ENCODE assay signal across 11 cellular contexts in the genomic region with DNA sequence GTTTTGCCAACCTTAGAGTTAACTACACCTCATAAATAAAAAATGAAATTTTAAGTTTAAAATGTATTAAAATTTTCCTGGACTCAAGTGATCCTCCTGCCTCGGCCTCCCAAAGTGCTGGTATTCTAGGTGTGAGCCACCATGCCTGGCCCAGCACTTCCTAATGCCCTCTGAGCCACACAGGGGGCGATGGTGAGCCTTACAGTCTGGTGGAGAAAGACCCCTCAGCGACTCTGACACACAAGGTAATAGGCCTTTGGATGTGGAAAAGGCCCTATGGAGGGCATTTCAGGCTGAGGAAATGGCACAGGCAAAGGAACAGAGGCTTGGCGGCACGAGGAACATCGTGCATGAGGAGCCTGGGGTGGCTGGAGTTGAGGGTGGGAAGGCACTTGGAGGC. TPM values are rescaled to one million over a fixed set of nuclear protein-coding genes. Genes with fewer than 3 reads are reported as not detected.
A peak's percentile ranks its signal among the peaks of the same experiment; 100 is the strongest.
DNase-seq lines count a peak whose midpoint lies in the region; ATAC-seq and TF ChIP-seq lines count a peak whose summit lies in the region.
"Had no signal": no experiment of that assay in that cellular context is flagged by ENCODE, and none has a peak within 500 bp of the region (broad histone marks: within the 10 kb centered on the region; RNA-seq: fewer than 3 reads in every experiment).

No MANE protein-coding gene starts in this region.

- H3K9ac ChIP-seq in mammary epithelial cell (ENCODE audit: insufficient read depth, low read length): no peak overlapping the region

- WGBS in mammary epithelial cell (ENCODE audit: low coverage, missing lambda C conversion rate): 85% methylated on average over 5 of the region's 6 CpGs

- in situ Hi-C loops in mammary epithelial cell (cut with MboI; ENCODE audit: low sequenced_read_pairs in 2 of 2): no loop called here

- H3K9me3 Mint-ChIP-seq in activated T-cell treated with anti-CD3 and anti-CD28 coated beads, Interleukin-2, amount 50 U/mL, for 4 hours: no peaks in the 10 kb centered on the region
- H3K9me3 Mint-ChIP-seq in T-helper 2 cell treated with Interferon-gamma antibody and Interleukin-4, amounts not matched to agents 5 μg/mL and 100 μg/mL, for 36 hours: no peaks in the 10 kb centered on the region
- H3K9me3 Mint-ChIP-seq: memory B cell had no signal

- no peak overlapping the region for H3K4me3 Mint-ChIP-seq in activated T-cell treated with anti-CD3 and anti-CD28 coated beads, Interleukin-2, amount 50 U/mL, for 4 hours
- no peak overlapping the region for H3K4me3 Mint-ChIP-seq in T-helper 2 cell treated with Interferon-gamma antibody and Interleukin-4, amounts not matched to agents 5 μg/mL and 100 μg/mL, for 36 hours
- H3K4me3 Mint-ChIP-seq: memory B cell had no signal

- H3K27me3 ChIP-seq in mammary epithelial cell (ENCODE audit: insufficient read depth, low read length): no peaks in the 10 kb centered on the region

- H3K27me3 Mint-ChIP-seq in activated T-cell treated with anti-CD3 and anti-CD28 coated beads, Interleukin-2, amount 50 U/mL, for 4 hours (ENCODE audit: low read depth): no peaks in the 10 kb centered on the region
- peaks cover 32% of the 10 kb centered on the region for H3K27me3 Mint-ChIP-seq in T-helper 2 cell treated with Interferon-gamma antibody and Interleukin-4, amounts not matched to agents 5 μg/mL and 100 μg/mL, for 36 hours (ENCODE audit: low read depth)

- no peaks in the 10 kb centered on the region for H3K36me3 Mint-ChIP-seq in activated T-cell treated with anti-CD3 and anti-CD28 coated beads, Interleukin-2, amount 50 U/mL, for 4 hours (ENCODE audit: insufficient read depth)
- no peaks in the 10 kb centered on the region for H3K36me3 Mint-ChIP-seq in T-helper 2 cell treated with Interferon-gamma antibody and Interleukin-4, amounts not matched to agents 5 μg/mL and 100 μg/mL, for 36 hours (ENCODE audit: low read depth)
- H3K36me3 Mint-ChIP-seq: memory B cell had no signal

- TF ChIP-seq CTCF in mammary epithelial cell (conservative IDR thresholded peaks at IDR 0.05 in 1 of 2, IDR thresholded peaks at IDR 0.05 in 1 of 2; ENCODE audit: extremely low read depth in 1 of 2, insufficient read depth in 1 of 2, low read depth in 1 of 2, low read length in 2 of 2) (peak; percentile 19 to 32), retinal pigment epithelial cell (conservative IDR thresholded peaks at IDR 0.05; ENCODE audit: low read depth, low read length) (peak; percentile 43)

- H2AFZ ChIP-seq in mammary epithelial cell (ENCODE audit: low read depth, low read length): no peak overlapping the region

- TF ChIP-seq EP300 in Ishikawa (IDR thresholded peaks at IDR 0.05; ENCODE audit: borderline replicate concordance): no peak

- H3K79me2 ChIP-seq in mammary epithelial cell (ENCODE audit: insufficient read depth, low read length): peaks cover 3% of the 10 kb centered on the region

- H3K4me1 Mint-ChIP-seq in activated T-cell treated with anti-CD3 and anti-CD28 coated beads, Interleukin-2, amount 50 U/mL, for 4 hours (ENCODE audit: low read depth): peaks cover 2% of the 10 kb centered on the region
- no peaks in the 10 kb centered on the region for H3K4me1 Mint-ChIP-seq in T-helper 2 cell treated with Interferon-gamma antibody and Interleukin-4, amounts not matched to agents 5 μg/mL and 100 μg/mL, for 36 hours (ENCODE audit: low read depth)
- H3K4me1 Mint-ChIP-seq: memory B cell had no signal

- no peak overlapping the region for H3K27ac Mint-ChIP-seq in T-helper 2 cell treated with Interferon-gamma antibody and Interleukin-4, amounts not matched to agents 5 μg/mL and 100 μg/mL, for 36 hours
- H3K27ac Mint-ChIP-seq: memory B cell had no signal

- intact Hi-C loops in mammary epithelial cell (cut with micrococcal nuclease): no loop called here

- H3K36me3 ChIP-seq in mammary epithelial cell (ENCODE audit: insufficient read depth, low read length): no peaks in the 10 kb centered on the region

- ATAC-seq in activated T-cell treated with anti-CD3 and anti-CD28 coated beads, Interleukin-2, amount 50 U/mL, for 4 hours: no peak

- no peak overlapping the region for H3K4me2 ChIP-seq in mammary epithelial cell (ENCODE audit: insufficient read depth, low read depth, low read length)

- no peaks in the 10 kb centered on the region for H3K9me3 ChIP-seq in mammary epithelial cell (replicated peaks; ENCODE audit: insufficient read depth, low read length)

- H4K20me1 ChIP-seq in mammary epithelial cell (ENCODE audit: insufficient read depth, low read length): no peaks in the 10 kb centered on the region

- no TSS peak for BruUV-seq in mammary epithelial cell (replicated peaks; lab: Mats Ljungman, UMichigan)

- peak; percentile 31 for DNase-seq in activated T-cell treated with anti-CD3 and anti-CD28 coated beads, Interleukin-2, amount 50 U/mL, for 1 hour
- DNase-seq in activated T-cell treated with anti-CD3 and anti-CD28 coated beads, Interleukin-2, amount 50 U/mL, for 4 hours: no peak
- DNase-seq in mammary epithelial cell (no peak), retinal pigment epithelial cell (ENCODE audit: low read depth) (no peak), HT-29 (ENCODE audit: low spot score) (no peak), AG08395 (ENCODE audit: low spot score) (no peak)
- DNase-seq in T-helper 2 cell treated with Interferon-gamma antibody and Interleukin-4, amounts not matched to agents 5 μg/mL and 100 μg/mL, for 36 hours (ENCODE audit: low spot score): no peak
- DNase-seq: NCI-H2081, Right ventricle myocardium superior had no signal

- dilution Hi-C loops in mammary epithelial cell (cut with HindIII; ENCODE audit: low sequenced_read_pairs): loop anchor here (10.0 kb wide), 1 partner anchor 271 kb away; no protein-coding TSS in a partner anchor

- CTCF ChIA-PET in mammary epithelial cell (lab: Charles Lee; ENCODE audit: low non-redundant PET): no interaction called here

- TF ChIP-seq RAD21 in Ishikawa (IDR thresholded peaks at IDR 0.05; ENCODE audit: low read depth): peak; percentile 36; the same call in 1 of the 2 replicates

- no peak overlapping the region for H3K27ac ChIP-seq in mammary epithelial cell (ENCODE audit: insufficient read depth, low read depth, low read length)

- H3K4me1 ChIP-seq in mammary epithelial cell (ENCODE audit: insufficient read depth, low read length): peaks cover 13% of the 10 kb centered on the region

- H3K4me3 ChIP-seq in mammary epithelial cell (replicated peaks in 1 of 3; ENCODE audit: insufficient read depth in 1 of 3, low read depth in 2 of 3, low read length in 3 of 3): no peak overlapping the region
- no peak overlapping the region for H3K4me3 ChIP-seq in retinal pigment epithelial cell (ENCODE audit: low read length)

TF ChIP-seq in Ishikawa, 13 proteins besides CTCF, POLR2A, EP300 and RAD21:
- TF ChIP-seq CREB1 (IDR thresholded peaks at IDR 0.05; ENCODE audit: low read depth) (no peak), ZBTB7A (IDR thresholded peaks at IDR 0.05; ENCODE audit: low read depth) (no peak), TCF12 (IDR thresholded peaks at IDR 0.05; ENCODE audit: low read depth) (no peak), TAF1 (IDR thresholded peaks at IDR 0.05; ENCODE audit: low read depth) (no peak)
- TF ChIP-seq, protein P1, sequence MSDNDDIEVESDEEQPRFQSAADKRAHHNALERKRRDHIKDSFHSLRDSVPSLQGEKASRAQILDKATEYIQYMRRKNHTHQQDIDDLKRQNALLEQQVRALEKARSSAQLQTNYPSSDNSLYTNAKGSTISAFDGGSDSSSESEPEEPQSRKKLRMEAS (IDR thresholded peaks at IDR 0.05): no peak

RNA-seq across cellular contexts. Expression of a gene that starts 6.7 kb away (rescaled TPM):
- total RNA-seq in activated T-cell treated with anti-CD3 and anti-CD28 coated beads, Interleukin-2, amount 50 U/mL, for 4 hours: 1 to 10 TPM; 3.1 to 3.5 (median 3.2) TPM
- total RNA-seq in mammary epithelial cell: 100 to 1,000 TPM in 1 of 2 donors, 10 to 100 TPM in 1; 54.8 to 140 TPM
- 27.5 TPM for polyA plus RNA-seq in mammary epithelial cell
- polyA minus RNA-seq in mammary epithelial cell: 24.0 TPM
- 3.1 and 6.4 TPM in 2 replicates for total RNA-seq in HT-29 (2014; rRNA removed; shearing (Covaris generic))
